12 cellular contexts compared by ENCODE assay signal in genomic region chr10:50613150-50613549, GRCh38. TPM values are rescaled to one million over a fixed set of nuclear protein-coding genes. Genes with fewer than 3 reads are reported as not detected.
DNase-seq lines count a peak whose midpoint lies in the region; ATAC-seq and TF ChIP-seq lines count a peak whose summit lies in the region.
"Had no signal": no experiment of that assay in that cellular context is flagged by ENCODE, and none has a peak within 500 bp of the region (broad histone marks: within the 10 kb centered on the region; RNA-seq: fewer than 3 reads in every experiment).

No MANE protein-coding gene starts in this region.

- DNase-seq in ELF-1 (ENCODE audit: low read depth, low spot score), result peak; percentile 10
- no peak for DNase-seq in RWPE1 (ENCODE audit: low spot score)
- no peak for DNase-seq in superior temporal gyrus (ENCODE audit: extremely low spot score)
- no peak for DNase-seq in germinal center (ENCODE audit: low spot score)
- DNase-seq in cerebellar cortex (ENCODE audit: low spot score), result no peak
- DNase-seq: GDM1, mucosa of descending colon, SW 1271 had no signal

- no peak overlapping the region for H3K4me3 Mint-ChIP-seq in brain

- peak overlapping the region; percentile 37 to 61 (median 49) for H3K27ac Mint-ChIP-seq in brain

- POLR2A ChIA-PET in RWPE1 (lab: Yijun Ruan, JAX; ENCODE audit: low non-redundant PET), result no interaction called here

- no peaks in the 10 kb centered on the region for H3K36me3 Mint-ChIP-seq in brain

- peak; percentile 43 for ATAC-seq in GM19043 (IDR thresholded peaks at IDR 0.05; ENCODE audit: low read depth, unreplicated experiment)
- peak; percentile 68 for ATAC-seq in HG02884 (IDR thresholded peaks at IDR 0.05; ENCODE audit: unreplicated experiment)
- ATAC-seq: mucosa of descending colon had no signal

- TF ChIP-seq CTCF in brain (conservative IDR thresholded peaks at IDR 0.05) (no peak), RWPE1 (conservative IDR thresholded peaks at IDR 0.05; ENCODE audit: low read depth) (no peak)

- no peaks in the 10 kb centered on the region for H3K27me3 Mint-ChIP-seq in brain

- H3K27ac ChIP-seq in RWPE1, result no peak overlapping the region
- H3K27ac ChIP-seq: epithelial cell of prostate had no signal

- CTCF ChIA-PET in RWPE1 (lab: Yijun Ruan, JAX), result interaction anchor here (0.6 kb wide), 1 partner anchor 913 kb away, joined by 7 read pairs; no protein-coding TSS in a partner anchor

- H3K4me1 Mint-ChIP-seq in brain, result peaks cover 57% of the 10 kb centered on the region

- no peaks in the 10 kb centered on the region for H3K9me3 Mint-ChIP-seq in brain

RNA-seq across cellular contexts. Expression of gene SGMS1, which starts 10.6 kb away (rescaled TPM):
- polyA plus RNA-seq in brain (ENCODE audit: insufficient read depth, low read depth, low replicate concordance), result 8.2 TPM
